ENCODE assay signal across 15 cellular contexts in genomic region chr22:49521787-49522224, GRCh38.
"Had no signal": no experiment of that assay in that cellular context is flagged by ENCODE, and none has a peak within 500 bp of the region (broad histone marks: within the 10 kb centered on the region; RNA-seq: fewer than 3 reads in every experiment).

No MANE protein-coding gene starts in this region.

- ATAC-seq: activated naive CD4-positive, alpha-beta T cell treated with anti-CD3 and anti-CD28 coated beads, Interleukin-2, amount 50 U/mL, for 72 hours; heart left ventricle; left ventricle myocardium superior had no signal

- H3K4me1 ChIP-seq: esophagus squamous epithelium, heart left ventricle, tibial nerve had no signal

- H3K27ac ChIP-seq: esophagus squamous epithelium, heart left ventricle, neural progenitor cell, tibial nerve had no signal

- H3K36me3 ChIP-seq: esophagus squamous epithelium, heart left ventricle, neural progenitor cell, tibial nerve had no signal

- H3K36me3 Mint-ChIP-seq: neural progenitor cell had no signal

- H3K9me3 Mint-ChIP-seq: activated naive CD4-positive, alpha-beta T cell treated with anti-CD3 and anti-CD28 coated beads, Interleukin-2, amount 50 U/mL, for 72 hours had no signal

- H3K27me3 ChIP-seq: neural progenitor cell, tibial nerve had no signal

- H3K9me3 ChIP-seq: esophagus squamous epithelium had no signal

- DNase-seq: activated CD4-positive, alpha-beta T cell treated with anti-CD3 and anti-CD28 coated beads, Interleukin-2, amount 50 U/mL, for 1 hour; activated CD4-positive, CD25-positive, alpha-beta regulatory T cell; activated effector memory CD4-positive, alpha-beta T cell treated with anti-CD3 and anti-CD28 coated beads, Interleukin-2, amount 50 U/mL, for 16 hours; activated T-cell treated with anti-CD3 and anti-CD28 coated beads, Interleukin-2, amount 50 U/mL, for 1 hour; esophagus squamous epithelium; foreskin fibroblast; heart left ventricle; left ventricle myocardium superior; mesenchymal stem cell; stimulated activated CD4-positive, alpha-beta T cell treated with anti-CD3 and anti-CD28 coated beads, Interleukin-4, amount 100 ng/mL, for 4 hours; T-helper 2 cell had no signal

- H3K4me3 ChIP-seq: esophagus squamous epithelium, heart left ventricle, neural progenitor cell, tibial nerve had no signal

- H3K27ac Mint-ChIP-seq: activated naive CD4-positive, alpha-beta T cell treated with anti-CD3 and anti-CD28 coated beads, Interleukin-2, amount 50 U/mL, for 72 hours; progenitor cell of endocrine pancreas had no signal
